Comparison of ENCODE assay signal across 13 cellular contexts in genomic region chr17:50207318-50207717, GRCh38. TPM values are rescaled to one million over a fixed set of nuclear protein-coding genes. Genes with fewer than 3 reads are reported as not detected.
DNase-seq lines count a peak whose midpoint lies in the region; ATAC-seq and TF ChIP-seq lines count a peak whose summit lies in the region.
"Had no signal": no experiment of that assay in that cellular context is flagged by ENCODE, and none has a peak within 500 bp of the region (broad histone marks: within the 10 kb centered on the region; RNA-seq: fewer than 3 reads in every experiment).

No MANE protein-coding gene starts in this region.

- CTCF ChIA-PET in CD8-positive, alpha-beta memory T cell (lab: Charles Lee) = no interaction called here

- no peak for TF ChIP-seq POLR2A in Peyer's patch (IDR thresholded peaks at IDR 0.05)

- intact Hi-C loops in lower lobe of right lung (cut with DNase I) = loop anchor here (10.0 kb wide), 1 partner anchor 57 kb away; no protein-coding TSS in a partner anchor

- H3K4me3 ChIP-seq in AG10803 (ENCODE audit: low read length) = peak overlapping the region; percentile 24
- H3K4me3 ChIP-seq in Peyer's patch = no peak overlapping the region
- no peak overlapping the region for H3K4me3 ChIP-seq in lower lobe of right lung
- no peak overlapping the region for H3K4me3 ChIP-seq in skeletal muscle tissue (ENCODE audit: low read length in 3 of 3)
- no peak overlapping the region for H3K4me3 ChIP-seq in CD8-positive, alpha-beta memory T cell (ENCODE audit: low read length)

- H3K36me3 ChIP-seq in Peyer's patch = no peaks in the 10 kb centered on the region
- no peaks in the 10 kb centered on the region for H3K36me3 ChIP-seq in lower lobe of right lung
- no peaks in the 10 kb centered on the region for H3K36me3 ChIP-seq in skeletal muscle tissue (ENCODE audit: control insufficient read depth in 3 of 3, insufficient read depth in 3 of 3, low read length in 3 of 3)
- no peaks in the 10 kb centered on the region for H3K36me3 ChIP-seq in CD8-positive, alpha-beta memory T cell (ENCODE audit: insufficient read depth, low read length)

- peaks cover 0 to 1% (median 0%) of the 10 kb centered on the region in 3 donors for H3K36me3 Mint-ChIP-seq in CD8-positive, alpha-beta memory T cell

- POLR2A ChIA-PET in CD8-positive, alpha-beta memory T cell (lab: Charles Lee) = no interaction called here

- H3K4me3 Mint-ChIP-seq in CD8-positive, alpha-beta memory T cell = no peak overlapping the region
- H3K4me3 Mint-ChIP-seq: activated B cell treated with CpG ODN at 0.5 μM for 24 hours; activated naive CD4-positive, alpha-beta T cell treated with anti-CD3 and anti-CD28 coated beads for 36 hours had no signal

- peak overlapping the region in 1 of 8 donors; percentile 14 for H3K27ac Mint-ChIP-seq in CD8-positive, alpha-beta memory T cell
- H3K27ac Mint-ChIP-seq: activated B cell treated with CpG ODN at 0.5 μM for 24 hours; activated naive CD4-positive, alpha-beta T cell treated with anti-CD3 and anti-CD28 coated beads for 36 hours had no signal

- no peak for ATAC-seq in lower lobe of right lung
- ATAC-seq in HG02763 (IDR thresholded peaks at IDR 0.05; ENCODE audit: unreplicated experiment) = no peak

- H3K27ac ChIP-seq in Peyer's patch (peak overlapping the region in 3 of 4 donors; percentile 8 to 41 (median 10)), lower lobe of right lung (peak overlapping the region; percentile 9), skeletal muscle tissue (ENCODE audit: low read depth, low read length) (peak overlapping the region; percentile 52)
- no peak overlapping the region for H3K27ac ChIP-seq in CD8-positive, alpha-beta memory T cell (ENCODE audit: low read depth, low read length)

- DNase-seq in AG10803 (ENCODE audit: low read depth) (no peak), Peyer's patch (peak in 1 of 3 donors; percentile 33), lower lobe of right lung (no peak), NCI-H2227 treated with DMSO at 0.1 percent for 48 hours (lab: John Stamatoyannopoulos, UW) (no peak)
- DNase-seq in activated naive CD4-positive, alpha-beta T cell treated with Interleukin-2 at 50 U/mL for 16 hours = no peak
- no peak for DNase-seq in CD8-positive, alpha-beta memory T cell
- DNase-seq: activated B cell treated with CpG ODN at 0.5 μM for 24 hours; activated naive CD4-positive, alpha-beta T cell treated with anti-CD3 and anti-CD28 coated beads for 36 hours; AML-193; NCI-H2029 had no signal

- peaks cover 0 to 35% (median 0%) of the 10 kb centered on the region in 4 donors for H3K4me1 ChIP-seq in Peyer's patch
- H3K4me1 ChIP-seq in lower lobe of right lung = peaks cover 38% of the 10 kb centered on the region
- H3K4me1 ChIP-seq in skeletal muscle tissue (ENCODE audit: control insufficient read depth in 3 of 3, insufficient read depth in 3 of 3, low read length in 3 of 3) = peaks cover 23 to 43% (median 39%) of the 10 kb centered on the region in 3 donors
- no peaks in the 10 kb centered on the region for H3K4me1 ChIP-seq in CD8-positive, alpha-beta memory T cell (ENCODE audit: insufficient read depth, low read length)

- H3K9me3 ChIP-seq in Peyer's patch = no peaks in the 10 kb centered on the region
- no peaks in the 10 kb centered on the region for H3K9me3 ChIP-seq in lower lobe of right lung
- H3K9me3 ChIP-seq in skeletal muscle tissue (ENCODE audit: control insufficient read depth in 3 of 3, low read length in 3 of 3) = no peaks in the 10 kb centered on the region
- no peaks in the 10 kb centered on the region for H3K9me3 ChIP-seq in CD8-positive, alpha-beta memory T cell (ENCODE audit: low read length)

- H3K9me3 Mint-ChIP-seq in CD8-positive, alpha-beta memory T cell = peaks cover 0 to 2% (median 0%) of the 10 kb centered on the region in 5 donors
- H3K9me3 Mint-ChIP-seq: activated B cell treated with CpG ODN at 0.5 μM for 24 hours; activated naive CD4-positive, alpha-beta T cell treated with anti-CD3 and anti-CD28 coated beads for 36 hours had no signal

- no peak overlapping the region for H3K9ac ChIP-seq in skeletal muscle tissue (ENCODE audit: low read depth in 1 of 3, low read length in 3 of 3)

- no peak for TF ChIP-seq CTCF in AG10803 (conservative IDR thresholded peaks at IDR 0.05; ENCODE audit: low read length)
- no peak for TF ChIP-seq CTCF in Peyer's patch (IDR thresholded peaks at IDR 0.05)
- no peak for TF ChIP-seq CTCF in lower lobe of right lung (IDR thresholded peaks at IDR 0.05)

- H3K4me1 Mint-ChIP-seq in CD8-positive, alpha-beta memory T cell = peaks cover 0 to 6% (median 5%) of the 10 kb centered on the region in 3 donors

- H3K27me3 ChIP-seq in Peyer's patch (no peaks in the 10 kb centered on the region), lower lobe of right lung (ENCODE audit: low read depth) (peaks cover 15% of the 10 kb centered on the region), skeletal muscle tissue (ENCODE audit: control insufficient read depth in 3 of 3, insufficient read depth in 3 of 3, low read length in 3 of 3) (peaks cover 17 to 56% (median 53%) of the 10 kb centered on the region in 3 donors)
- peaks cover 12% of the 10 kb centered on the region for H3K27me3 ChIP-seq in CD8-positive, alpha-beta memory T cell (ENCODE audit: insufficient read depth, low read length, poor library complexity, severe bottlenecking)

- peaks cover 47 to 88% of the 10 kb centered on the region in 2 donors for H3K27me3 Mint-ChIP-seq in CD8-positive, alpha-beta memory T cell

RNA-seq across cellular contexts. Expression of gene COL1A1, which starts 5.9 kb away (rescaled TPM):
- total RNA-seq in Peyer's patch (100 to 1,000 TPM in 1 of 4 donors, 10 to 100 TPM in 3; 11.3 to 287 (median 31.9) TPM), lower lobe of right lung (142 TPM), skeletal muscle tissue (3,450 TPM)
- total RNA-seq in CD8-positive, alpha-beta memory T cell = under 1 TPM; 0.39 to 0.42 TPM
- polyA plus RNA-seq in CD8-positive, alpha-beta memory T cell = not detected

RNA-seq across cellular contexts. Expression of gene SGCA, which starts 41.5 kb away (rescaled TPM):
- 1 to 10 TPM in 3 of 4 donors, not detected in 1; 2.9 to 3.5 (median 3.5) TPM for total RNA-seq in Peyer's patch
- total RNA-seq in lower lobe of right lung = 9.1 TPM
- total RNA-seq in skeletal muscle tissue = 158 TPM
- under 1 TPM in 1 of 2 experiments, not detected in 1; 0.31 TPM for total RNA-seq in CD8-positive, alpha-beta memory T cell
- polyA plus RNA-seq in CD8-positive, alpha-beta memory T cell = not detected
- total RNA-seq: mononuclear cell had no signal

RNA-seq across cellular contexts. Expression of gene PPP1R9B, which starts 56.8 kb away (rescaled TPM):
- 10 to 100 TPM; 18.0 to 40.4 (median 32.9) TPM for total RNA-seq in Peyer's patch
- 92.6 TPM for total RNA-seq in lower lobe of right lung
- 19.3 TPM for total RNA-seq in skeletal muscle tissue
- 10 to 100 TPM; 86.9 to 89.0 TPM for total RNA-seq in CD8-positive, alpha-beta memory T cell
- polyA plus RNA-seq in CD8-positive, alpha-beta memory T cell = 1.7 TPM

Comparison
In these comparisons a context has a peak if more than half of its experiments do, and no peak if none do; other contexts are left out.
1. RNA of gene COL1A1, which starts 5.9 kb away (total RNA-seq): 3,450 TPM in skeletal muscle tissue (single experiment); 142 TPM in lower lobe of right lung (single experiment), 11.3 to 287 TPM in Peyer's patch and 0.39 to 0.42 TPM in CD8-positive, alpha-beta memory T cell; every median in the first group is over 10 times any median in the second.
2. RNA of gene SGCA, which starts 41.5 kb away (total RNA-seq): 158 TPM in skeletal muscle tissue (single experiment); 9.1 TPM in lower lobe of right lung (single experiment), 2.9 to 3.5 TPM in Peyer's patch and 0.31 TPM in CD8-positive, alpha-beta memory T cell; every median in the first group is over 10 times any median in the second.